8 cellular contexts compared by ENCODE assay signal in genomic region chr11:57711414-57712255, GRCh38. TPM values are rescaled to one million over a fixed set of nuclear protein-coding genes. Genes with fewer than 3 reads are reported as not detected.
DNase-seq lines count a peak whose midpoint lies in the region; ATAC-seq and TF ChIP-seq lines count a peak whose summit lies in the region.

MED19 (minus strand) TSS chr11:57712215; CDS start chr11:57712179, 36 bp downstream.

- no peaks in the 10 kb centered on the region for H3K9me3 ChIP-seq in Panc1 (ENCODE audit: control insufficient read depth, insufficient read depth, low read depth, low read length)
- no peaks in the 10 kb centered on the region for H3K9me3 ChIP-seq in esophagus squamous epithelium

- no peaks in the 10 kb centered on the region for H3K36me3 Mint-ChIP-seq in IgD-negative memory B cell
- H3K36me3 Mint-ChIP-seq in activated T-cell treated with anti-CD3 and anti-CD28 coated beads, Interleukin-2, amount 50 U/mL, for 4 hours (ENCODE audit: insufficient read depth) = peaks cover 6% of the 10 kb centered on the region
- H3K36me3 Mint-ChIP-seq in natural killer cell treated with Interleukin-12 subunit alpha and Interleukin-12 subunit beta and Interleukin-15 and Interleukin-18, amount 100 ng/mL, for 72 hours = peaks cover 4% of the 10 kb centered on the region

- H3K27ac ChIP-seq in Panc1 (ENCODE audit: low read length) = peak within 1 kb of the TSS; percentile 95
- peak within 1 kb of the TSS; percentile 92 to 96 (median 94) for H3K27ac ChIP-seq in esophagus squamous epithelium

- WGBS in esophagus squamous epithelium, 2 donors = 12% methylated on average over 21 to 31 of the region's 51 CpGs

- DNase-seq in DMS 273 treated with DMSO at 0.1 percent for 48 hours (lab: John Stamatoyannopoulos, UW) = peak; percentile 18
- peak; percentile 8 for DNase-seq in Panc1 (ENCODE audit: low read depth, low spot score)
- DNase-seq in activated T-cell treated with anti-CD3 and anti-CD28 coated beads, Interleukin-2, amount 50 U/mL, for 4 hours = peak; percentile 60
- peak; percentile 54 for DNase-seq in esophagus squamous epithelium (lab: John Stamatoyannopoulos, UW)
- peak; percentile 88 for DNase-seq in natural killer cell treated with Interleukin-12 subunit alpha and Interleukin-12 subunit beta and Interleukin-15 and Interleukin-18, amount 100 ng/mL, for 72 hours (ENCODE audit: low spot score)
- peak; percentile 78 for DNase-seq in stimulated activated naive CD4-positive, alpha-beta T cell treated with Interleukin-2 at 50 U/mL for 16 hours (lab: John Stamatoyannopoulos, UW)

- H3K27me3 Mint-ChIP-seq in IgD-negative memory B cell = no peaks in the 10 kb centered on the region
- no peaks in the 10 kb centered on the region for H3K27me3 Mint-ChIP-seq in activated T-cell treated with anti-CD3 and anti-CD28 coated beads, Interleukin-2, amount 50 U/mL, for 4 hours (ENCODE audit: low read depth)
- no peaks in the 10 kb centered on the region for H3K27me3 Mint-ChIP-seq in natural killer cell treated with Interleukin-12 subunit alpha and Interleukin-12 subunit beta and Interleukin-15 and Interleukin-18, amount 100 ng/mL, for 72 hours

- peak within 1 kb of the TSS; percentile 91 to 99 (median 98) for H3K4me3 Mint-ChIP-seq in IgD-negative memory B cell
- H3K4me3 Mint-ChIP-seq in activated T-cell treated with anti-CD3 and anti-CD28 coated beads, Interleukin-2, amount 50 U/mL, for 4 hours = peak within 1 kb of the TSS; percentile 100
- peak within 1 kb of the TSS; percentile 99 for H3K4me3 Mint-ChIP-seq in natural killer cell treated with Interleukin-12 subunit alpha and Interleukin-12 subunit beta and Interleukin-15 and Interleukin-18, amount 100 ng/mL, for 72 hours

- intact Hi-C loops in Panc1 (cut with micrococcal nuclease; ENCODE audit: unreplicated experiment) = no loop called here
- intact Hi-C loops in esophagus squamous epithelium (cut with DNase I) = no loop called here

- H3K27me3 ChIP-seq in Panc1 (ENCODE audit: control insufficient read depth, insufficient read depth, low read length) = no peaks in the 10 kb centered on the region
- no peaks in the 10 kb centered on the region for H3K27me3 ChIP-seq in esophagus squamous epithelium

- in situ Hi-C loops in Panc1 (cut with HindIII; ENCODE audit: low pct_unique_long_range_greater_than_20kb, low sequenced_read_pairs) = no loop called here

- CTCF ChIA-PET in Panc1 (lab: Charles Lee) = interaction anchor here (0.6 kb wide), 1 partner anchor 14 kb away, joined by 3 read pairs; no protein-coding TSS in a partner anchor

- BruUV-seq in Panc1 (replicated peaks; lab: Mats Ljungman, UMichigan) = TSS peak; percentile 84

- H3K4me3 ChIP-seq in Panc1 (ENCODE audit: low read depth in 2 of 2, low read length in 2 of 2) (peak within 1 kb of the TSS; percentile 98), esophagus squamous epithelium (peak within 1 kb of the TSS; percentile 83 to 96 (median 96))

- POLR2A ChIA-PET in Panc1 (lab: Charles Lee) = interaction anchor here (0.5 to 0.6 kb wide), 3 partner anchors 18 to 146 kb away, joined by 3 read pairs; no protein-coding TSS in a partner anchor

- TF ChIP-seq POLR2A in esophagus squamous epithelium (IDR thresholded peaks at IDR 0.05) = peak in 2 of 4 donors; percentile 56 to 73

- H3K9me3 Mint-ChIP-seq in IgD-negative memory B cell = no peaks in the 10 kb centered on the region
- H3K9me3 Mint-ChIP-seq in activated T-cell treated with anti-CD3 and anti-CD28 coated beads, Interleukin-2, amount 50 U/mL, for 4 hours = no peaks in the 10 kb centered on the region
- no peaks in the 10 kb centered on the region for H3K9me3 Mint-ChIP-seq in natural killer cell treated with Interleukin-12 subunit alpha and Interleukin-12 subunit beta and Interleukin-15 and Interleukin-18, amount 100 ng/mL, for 72 hours

- peaks cover 21 to 38% (median 24%) of the 10 kb centered on the region in 3 donors for H3K4me1 Mint-ChIP-seq in IgD-negative memory B cell
- H3K4me1 Mint-ChIP-seq in activated T-cell treated with anti-CD3 and anti-CD28 coated beads, Interleukin-2, amount 50 U/mL, for 4 hours (ENCODE audit: low read depth) = peaks cover 37% of the 10 kb centered on the region
- peaks cover 34 to 41% of the 10 kb centered on the region in 2 donors for H3K4me1 Mint-ChIP-seq in natural killer cell treated with Interleukin-12 subunit alpha and Interleukin-12 subunit beta and Interleukin-15 and Interleukin-18, amount 100 ng/mL, for 72 hours (ENCODE audit: low read depth in 2 of 2)

- ATAC-seq in GM21529 (IDR thresholded peaks at IDR 0.05; ENCODE audit: unreplicated experiment) (peak; percentile 42), Panc1 (peak; percentile 76)
- ATAC-seq in activated T-cell treated with anti-CD3 and anti-CD28 coated beads, Interleukin-2, amount 50 U/mL, for 4 hours = peak; percentile 50 to 51
- peak; percentile 70 to 73 for ATAC-seq in natural killer cell treated with Interleukin-12 subunit alpha and Interleukin-12 subunit beta and Interleukin-15 and Interleukin-18, amount 100 ng/mL, for 72 hours

- TF ChIP-seq CTCF in Panc1 (IDR thresholded peaks at IDR 0.05) = no peak
- TF ChIP-seq CTCF in esophagus squamous epithelium (IDR thresholded peaks at IDR 0.05) = peak in 1 of 6 experiments; percentile 4

- peaks cover 7% of the 10 kb centered on the region for H3K36me3 ChIP-seq in Panc1 (ENCODE audit: control insufficient read depth, insufficient read depth, low read length)
- peaks cover 0 to 15% (median 0%) of the 10 kb centered on the region in 3 donors for H3K36me3 ChIP-seq in esophagus squamous epithelium

- H3K27ac Mint-ChIP-seq in IgD-negative memory B cell = peak within 1 kb of the TSS; percentile 84 to 98 (median 96)
- H3K27ac Mint-ChIP-seq in natural killer cell treated with Interleukin-12 subunit alpha and Interleukin-12 subunit beta and Interleukin-15 and Interleukin-18, amount 100 ng/mL, for 72 hours = peak within 1 kb of the TSS; percentile 85 to 92

- H3K4me1 ChIP-seq in Panc1 (ENCODE audit: control insufficient read depth, insufficient read depth, low read length) (peaks cover 17% of the 10 kb centered on the region; the same call in 1 of the 2 replicates), esophagus squamous epithelium (peaks cover 24 to 51% (median 28%) of the 10 kb centered on the region in 3 donors)

RNA-seq across cellular contexts. Expression of gene MED19, which starts in this region (rescaled TPM):
- polyA plus RNA-seq in IgD-negative memory B cell = 15.4 TPM
- total RNA-seq in Panc1 (2021; ENCODE audit: unreplicated experiment) (29.7 TPM), esophagus squamous epithelium (10 to 100 TPM in 2 of 4 donors, 1 to 10 TPM in 2; 8.0 to 21.2 (median 9.8) TPM)
- polyA plus RNA-seq in Panc1 (2012; ENCODE audit: insufficient read length) = 33.6 TPM
- 10 to 100 TPM; 23.2 to 26.3 (median 24.4) TPM for total RNA-seq in activated T-cell treated with anti-CD3 and anti-CD28 coated beads, Interleukin-2, amount 50 U/mL, for 4 hours
- total RNA-seq in natural killer cell treated with Interleukin-12 subunit alpha and Interleukin-12 subunit beta and Interleukin-15 and Interleukin-18, amount 100 ng/mL, for 72 hours = 10 to 100 TPM in 1 of 2 donors, 1 to 10 TPM in 1; 7.0 to 17.0 TPM

Comparison
In these comparisons a context has a peak if more than half of its experiments do, and no peak if none do; other contexts are left out.
1. Peak in every context shown above with its lines: DNase-seq, ATAC-seq, H3K4me3 ChIP-seq and H3K27ac ChIP-seq.
2. DNase-seq: peak in every context shown above with its lines; median percentile 88 in natural killer cell treated with Interleukin-12 subunit alpha and Interleukin-12 subunit beta and Interleukin-15 and Interleukin-18, amount 100 ng/mL, for 72 hours; 78 in stimulated activated naive CD4-positive, alpha-beta T cell treated with Interleukin-2 at 50 U/mL for 16 hours; 60 in activated T-cell treated with anti-CD3 and anti-CD28 coated beads, Interleukin-2, amount 50 U/mL, for 4 hours; 54 in esophagus squamous epithelium; 18 in DMS 273 treated with DMSO at 0.1 percent for 48 hours; 8 in Panc1.